Comparison of ENCODE assay signal across 8 cellular contexts in genomic region chr21:42496120-42496838, GRCh38. TPM values are rescaled to one million over a fixed set of nuclear protein-coding genes. Genes with fewer than 3 reads are reported as not detected.
DNase-seq lines count a peak whose midpoint lies in the region; ATAC-seq, FAIRE-seq and TF ChIP-seq lines count a peak whose summit lies in the region.

TSS of gene RSPH1 (minus strand) at chr21:42496224. CDS start at chr21:42496186, 38 bp downstream.

- no peaks in the 10 kb centered on the region for H3K27me3 ChIP-seq in adrenal gland
- H3K27me3 ChIP-seq in parathyroid adenoma (ENCODE audit: control insufficient read depth, insufficient read depth, low read length): no peaks in the 10 kb centered on the region
- no peaks in the 10 kb centered on the region for H3K27me3 ChIP-seq in tibial nerve

- no peak for TF ChIP-seq POLR2A in GM12892 (IDR thresholded peaks at IDR 0.05; ENCODE audit: low read depth, low read length)
- peak; percentile 55 to 64 for TF ChIP-seq POLR2A in adrenal gland (IDR thresholded peaks at IDR 0.05)
- peak; percentile 83 to 96 for TF ChIP-seq POLR2A in tibial nerve (IDR thresholded peaks at IDR 0.05)

- WGBS in adrenal gland, 4 donors: 0 to 1% (median 0%) methylated on average over 16 to 58 of the region's 58 CpGs
- WGBS in tibial nerve, 2 donors: 0 to 1% methylated on average over 21 to 48 of the region's 58 CpGs

- H3K4me1 ChIP-seq in adrenal gland (replicated peaks in 1 of 2) (peaks cover 0 to 12% of the 10 kb centered on the region in 2 donors), parathyroid adenoma (no peaks in the 10 kb centered on the region), tibial nerve (peaks cover 0 to 11% (median 4%) of the 10 kb centered on the region in 4 donors)

- H3K27ac ChIP-seq in adrenal gland (peak within 1 kb of the TSS in 4 of 5 donors; percentile 39 to 86 (median 65)), parathyroid adenoma (peak within 1 kb of the TSS; percentile 97), tibial nerve (peak within 1 kb of the TSS; percentile 83 to 94 (median 90))

- intact Hi-C loops in adrenal gland (cut with DNase I): no loop called here
- intact Hi-C loops in cardiac septum (cut with DNase I): loop anchor here (10.0 kb wide), 1 partner anchor 351 kb away; no protein-coding TSS in a partner anchor

- no peaks in the 10 kb centered on the region for H3K36me3 ChIP-seq in adrenal gland (replicated peaks in 1 of 2)
- no peaks in the 10 kb centered on the region for H3K36me3 ChIP-seq in parathyroid adenoma (ENCODE audit: control insufficient read depth, insufficient read depth, low read length)
- H3K36me3 ChIP-seq in tibial nerve: no peaks in the 10 kb centered on the region

- TF ChIP-seq CTCF in adrenal gland (IDR thresholded peaks at IDR 0.05) (no peak), parathyroid adenoma (IDR thresholded peaks at IDR 0.05) (no peak), tibial nerve (IDR thresholded peaks at IDR 0.05) (no peak)

- FAIRE-seq in GM12892 (lab: Jason Lieb, UNC): peak; percentile 100

- peak within 1 kb of the TSS; percentile 97 for H3K4me2 ChIP-seq in parathyroid adenoma (ENCODE audit: low read length)

- peak; percentile 89 to 95 for TF ChIP-seq EP300 in tibial nerve (IDR thresholded peaks at IDR 0.05)

- DNase-seq in GM12892 (ENCODE audit: insufficient read length) (peak; percentile 95), NCI-H1436 (lab: John Stamatoyannopoulos, UW) (peak; percentile 99), SW480 (ENCODE audit: low spot score) (peak; percentile 99), adrenal gland (peak; percentile 99 to 100 (median 100)), cardiac septum (ENCODE audit: low spot score) (peak; percentile 100), tibial nerve (ENCODE audit: low spot score in 2 of 2) (peak; percentile 99)

- ATAC-seq in HG02840 (IDR thresholded peaks at IDR 0.05; ENCODE audit: low FRiP score, unreplicated experiment): peak; percentile 98

- H3K9ac ChIP-seq in parathyroid adenoma: peak within 1 kb of the TSS; percentile 76

- H3K4me3 ChIP-seq in adrenal gland (peak within 1 kb of the TSS in 3 of 4 donors; percentile 33 to 55 (median 35)), parathyroid adenoma (ENCODE audit: low read depth, low read length) (peak within 1 kb of the TSS; percentile 97), tibial nerve (peak within 1 kb of the TSS; percentile 62 to 73 (median 72))

- H3K9me3 ChIP-seq in adrenal gland (replicated peaks in 1 of 3) (no peaks in the 10 kb centered on the region), parathyroid adenoma (ENCODE audit: control insufficient read depth, low read length) (no peaks in the 10 kb centered on the region), tibial nerve (no peaks in the 10 kb centered on the region)

- no peaks in the 10 kb centered on the region for H3K79me2 ChIP-seq in parathyroid adenoma

- H2AFZ ChIP-seq in parathyroid adenoma: peak within 1 kb of the TSS; percentile 96

RNA-seq across cellular contexts. Expression of gene RSPH1, which starts in this region (rescaled TPM):
- polyA plus RNA-seq in GM12892 (2012; ENCODE audit: missing spikeins): 1.9 TPM
- total RNA-seq in adrenal gland (1 to 10 TPM in 1 of 8 donors, under 1 TPM in 5, not detected in 2; 0.13 to 1.4 (median 0.72) TPM), cardiac septum (not detected), tibial nerve (1 to 10 TPM in 1 of 4 donors, under 1 TPM in 1, not detected in 2; 0.21 to 1.7 TPM)
- polyA plus RNA-seq in adrenal gland: 1 to 10 TPM; 1.2 to 5.8 (median 3.2) TPM

Comparison
In these comparisons a context has a peak if more than half of its experiments do, and no peak if none do; other contexts are left out.
1. Peak in every context shown above with its lines: DNase-seq, ATAC-seq, H3K4me3 ChIP-seq and H3K27ac ChIP-seq.
2. Peak in DNase-seq in cardiac septum; RNA of the gene not detected or under 1 TPM.
3. H3K4me3 ChIP-seq: peak in every context shown above with its lines; median percentile 97 in parathyroid adenoma; 72 in tibial nerve; 35 in adrenal gland.